Comparison of ENCODE assay signal across 22 cellular contexts in genomic region chr19:6357995-6358394, GRCh38. TPM values are rescaled to one million over a fixed set of nuclear protein-coding genes. Genes with fewer than 3 reads are reported as not detected.
DNase-seq lines count a peak whose midpoint lies in the region; ATAC-seq and TF ChIP-seq lines count a peak whose summit lies in the region.
"Had no signal": no experiment of that assay in that cellular context is flagged by ENCODE, and none has a peak within 500 bp of the region (broad histone marks: within the 10 kb centered on the region; RNA-seq: fewer than 3 reads in every experiment).

No MANE protein-coding gene starts in this region.

- no peak overlapping the region for H2BK15ac ChIP-seq in neuronal stem cell (ENCODE audit: low read length)

- H2AK5ac ChIP-seq in neuronal stem cell (ENCODE audit: low read depth, low read length) = no peak overlapping the region

- peaks cover 13 to 20% (median 16%) of the 10 kb centered on the region in 4 donors for H3K4me1 Mint-ChIP-seq in naive thymus-derived CD8-positive, alpha-beta T cell

- H3K27me3 Mint-ChIP-seq in naive thymus-derived CD8-positive, alpha-beta T cell = no peaks in the 10 kb centered on the region
- H3K27me3 Mint-ChIP-seq: activated naive CD4-positive, alpha-beta T cell treated with anti-CD3 and anti-CD28 coated beads, Interleukin-2, amount 50 U/mL, for 24 hours; dendritic cell treated with granulocyte-macrophage colony-stimulating factor and Interleukin-4, amounts not matched to agents 40 ng/mL and 50 ng/mL, for 4 days; stimulated activated naive CD8-positive, alpha-beta T cell treated with anti-CD3 and anti-CD28 coated beads, Interleukin-15, amount 100 ng/mL, for 72 hours had no signal

- no peak overlapping the region for H2BK5ac ChIP-seq in neuronal stem cell (ENCODE audit: low read length)

- H2AFZ ChIP-seq in mammary epithelial cell (ENCODE audit: low read depth, low read length) (peak overlapping the region; percentile 53), neuronal stem cell (ENCODE audit: low read length) (peak overlapping the region; percentile 60)

- peak overlapping the region in 1 of 10 donors; percentile 56 for H3K27ac Mint-ChIP-seq in naive thymus-derived CD8-positive, alpha-beta T cell
- H3K27ac Mint-ChIP-seq: dendritic cell treated with granulocyte-macrophage colony-stimulating factor and Interleukin-4, amounts not matched to agents 40 ng/mL and 50 ng/mL, for 4 days; stimulated activated naive CD8-positive, alpha-beta T cell treated with anti-CD3 and anti-CD28 coated beads, Interleukin-15, amount 100 ng/mL, for 72 hours had no signal

- CTCF ChIA-PET in mammary epithelial cell (lab: Charles Lee; ENCODE audit: low non-redundant PET) = interaction anchor here (0.6 kb wide), 1 partner anchor 140 kb away, joined by 7 read pairs; no protein-coding TSS in a partner anchor

- in situ Hi-C loops in mammary epithelial cell (cut with MboI; ENCODE audit: low sequenced_read_pairs in 2 of 2) = no loop called here

- 30% methylated on average over 4 of the region's 9 CpGs for WGBS in mammary epithelial cell (ENCODE audit: low coverage, missing lambda C conversion rate)
- WGBS in neuronal stem cell (ENCODE audit: extremely low coverage in 2 of 2, insufficient read length in 2 of 2, insufficient replicate concordance in 1 of 2), 2 donors = no CpG with 5 or more reads among the region's 9 CpGs

- H3K14ac ChIP-seq in neuronal stem cell (ENCODE audit: low read length) = no peak overlapping the region

- H3K9me3 Mint-ChIP-seq in naive thymus-derived CD8-positive, alpha-beta T cell = no peaks in the 10 kb centered on the region
- H3K9me3 Mint-ChIP-seq: activated naive CD4-positive, alpha-beta T cell treated with anti-CD3 and anti-CD28 coated beads, Interleukin-2, amount 50 U/mL, for 24 hours; dendritic cell treated with granulocyte-macrophage colony-stimulating factor and Interleukin-4, amounts not matched to agents 40 ng/mL and 50 ng/mL, for 4 days; stimulated activated naive CD8-positive, alpha-beta T cell treated with anti-CD3 and anti-CD28 coated beads, Interleukin-15, amount 100 ng/mL, for 72 hours had no signal

- no peak for TF ChIP-seq CTCF in mammary epithelial cell (conservative IDR thresholded peaks at IDR 0.05 in 1 of 2, IDR thresholded peaks at IDR 0.05 in 1 of 2; ENCODE audit: extremely low read depth in 1 of 2, insufficient read depth in 1 of 2, low read depth in 1 of 2, low read length in 2 of 2)

- no TSS peak for BruUV-seq in mammary epithelial cell (replicated peaks; lab: Mats Ljungman, UMichigan)

- H3K9ac ChIP-seq in mammary epithelial cell (ENCODE audit: insufficient read depth, low read length) (no peak overlapping the region), neuronal stem cell (ENCODE audit: low read depth, low read length, poor library complexity) (peak overlapping the region; percentile 67)

- no peak overlapping the region for H2BK12ac ChIP-seq in neuronal stem cell (ENCODE audit: low read length)

- no peak overlapping the region for H4K8ac ChIP-seq in neuronal stem cell (ENCODE audit: low read depth, low read length)

- H3K4me2 ChIP-seq in mammary epithelial cell (ENCODE audit: insufficient read depth, low read depth, low read length) = peak overlapping the region; percentile 1
- no peak overlapping the region for H3K4me2 ChIP-seq in neuronal stem cell (ENCODE audit: insufficient read depth, low read length, poor library complexity, severe bottlenecking)

- POLR2A ChIA-PET in naive thymus-derived CD8-positive, alpha-beta T cell (lab: Charles Lee) = interaction anchor here (0.7 kb wide), 1 partner anchor 372 kb away, joined by 3 read pairs; no protein-coding TSS in a partner anchor

- no peaks in the 10 kb centered on the region for H3K36me3 ChIP-seq in mammary epithelial cell (ENCODE audit: insufficient read depth, low read length)
- peaks cover 0 to under 1% of the 10 kb centered on the region in 2 donors for H3K36me3 ChIP-seq in neuronal stem cell (replicated peaks in 1 of 2; ENCODE audit: control insufficient read depth in 2 of 2, insufficient read depth in 2 of 2, low read length in 2 of 2)
- H3K36me3 ChIP-seq: Peyer's patch, uterus had no signal

- no peaks in the 10 kb centered on the region for H3K9me3 ChIP-seq in mammary epithelial cell (replicated peaks; ENCODE audit: insufficient read depth, low read length)
- no peaks in the 10 kb centered on the region for H3K9me3 ChIP-seq in neuronal stem cell (replicated peaks in 1 of 2; ENCODE audit: control insufficient read depth in 2 of 2, insufficient read depth in 1 of 2, low read depth in 1 of 2, low read length in 2 of 2)
- H3K9me3 ChIP-seq: body of pancreas, heart right ventricle, mucosa of descending colon, Peyer's patch, uterus had no signal

- ATAC-seq in naive thymus-derived CD8-positive, alpha-beta T cell = no peak
- ATAC-seq: body of pancreas; heart right ventricle; mucosa of descending colon; stimulated activated naive CD8-positive, alpha-beta T cell treated with anti-CD3 and anti-CD28 coated beads, Interleukin-15, amount 100 ng/mL, for 72 hours had no signal

- H3K79me1 ChIP-seq in neuronal stem cell (ENCODE audit: low read depth, low read length) = peaks cover 2% of the 10 kb centered on the region

- no peaks in the 10 kb centered on the region for H4K20me1 ChIP-seq in mammary epithelial cell (ENCODE audit: insufficient read depth, low read length)

- peaks cover 13% of the 10 kb centered on the region for H3K4me1 ChIP-seq in mammary epithelial cell (ENCODE audit: insufficient read depth, low read length)
- peaks cover 3 to 5% of the 10 kb centered on the region in 2 donors for H3K4me1 ChIP-seq in neuronal stem cell (ENCODE audit: control insufficient read depth in 2 of 2, insufficient read depth in 1 of 2, low read depth in 1 of 2, low read length in 2 of 2)
- H3K4me1 ChIP-seq: uterus had no signal

- no peak overlapping the region for H2BK120ac ChIP-seq in neuronal stem cell (ENCODE audit: low read depth, low read length)

- H3K4ac ChIP-seq in neuronal stem cell (ENCODE audit: low read length) = no peak overlapping the region

- H3K18ac ChIP-seq in neuronal stem cell (ENCODE audit: low read length) = peak overlapping the region; percentile 58

- no peak overlapping the region for H4K91ac ChIP-seq in neuronal stem cell (ENCODE audit: low read depth, low read length, poor library complexity)

- H3K79me2 ChIP-seq in mammary epithelial cell (ENCODE audit: insufficient read depth, low read length) = peaks cover 17% of the 10 kb centered on the region

- dilution Hi-C loops in mammary epithelial cell (cut with HindIII; ENCODE audit: low sequenced_read_pairs) = no loop called here

- H3K4me3 ChIP-seq in mammary epithelial cell (replicated peaks in 1 of 3; ENCODE audit: insufficient read depth in 1 of 3, low read depth in 2 of 3, low read length in 3 of 3) (no peak overlapping the region), neuronal stem cell (ENCODE audit: low read length in 2 of 2) (no peak overlapping the region)
- H3K4me3 ChIP-seq: body of pancreas, heart right ventricle, mucosa of descending colon, Peyer's patch, uterus had no signal

- H3K27ac ChIP-seq in mammary epithelial cell (ENCODE audit: insufficient read depth, low read depth, low read length) (no peak overlapping the region), neuronal stem cell (replicated peaks; ENCODE audit: low read length) (no peak overlapping the region)
- H3K27ac ChIP-seq: body of pancreas, heart right ventricle, Peyer's patch, uterus had no signal

- peaks cover 0 to 19% (median 0%) of the 10 kb centered on the region in 3 donors for H3K36me3 Mint-ChIP-seq in naive thymus-derived CD8-positive, alpha-beta T cell
- H3K36me3 Mint-ChIP-seq: activated naive CD4-positive, alpha-beta T cell treated with anti-CD3 and anti-CD28 coated beads, Interleukin-2, amount 50 U/mL, for 24 hours had no signal

- H3K27me3 ChIP-seq in mammary epithelial cell (ENCODE audit: insufficient read depth, low read length) = no peaks in the 10 kb centered on the region
- no peaks in the 10 kb centered on the region for H3K27me3 ChIP-seq in neuronal stem cell (ENCODE audit: control insufficient read depth in 3 of 3, insufficient read depth in 3 of 3, low read depth in 1 of 3, low read length in 3 of 3)
- H3K27me3 ChIP-seq: body of pancreas, heart right ventricle, Peyer's patch, uterus had no signal

- H3K23ac ChIP-seq in neuronal stem cell (ENCODE audit: low read depth, low read length, poor library complexity) = no peak overlapping the region

- peak; percentile 23 for DNase-seq in DMS53 treated with DMSO at 0.1 percent for 48 hours (lab: John Stamatoyannopoulos, UW; ENCODE audit: unreplicated experiment)
- DNase-seq in mammary epithelial cell = peak; percentile 43
- no peak for DNase-seq in neuronal stem cell (ENCODE audit: low spot score)
- DNase-seq in stimulated activated CD4-positive, alpha-beta T cell treated with anti-CD3 and anti-CD28 coated beads, Interleukin-1b, Interleukin-23, amount 100 ng/mL, for 48 hours = no peak
- no peak for DNase-seq in cerebellar cortex (ENCODE audit: low spot score)
- no peak for DNase-seq in naive thymus-derived CD8-positive, alpha-beta T cell
- DNase-seq: ACHN; activated T-cell treated with anti-CD3 and anti-CD28 coated beads, Interleukin-2, amount 50 U/mL, for 1 hour; body of pancreas; COR-L47; erythroblast; GOT3; heart right ventricle; mucosa of descending colon; NCI-H748 treated with DMSO at 0.1 percent for 48 hours; Peyer's patch; stimulated activated CD4-positive, alpha-beta T cell treated with anti-CD3 and anti-CD28 coated beads, Interleukin-12 subunit alpha, Interleukin-12 subunit beta, amount 100 ng/mL, for 4 hours; stimulated activated naive CD8-positive, alpha-beta T cell treated with anti-CD3 and anti-CD28 coated beads, Interleukin-15, amount 100 ng/mL, for 72 hours; uterus had no signal

- intact Hi-C loops in mammary epithelial cell (cut with micrococcal nuclease) = no loop called here

- H3K4me3 Mint-ChIP-seq in naive thymus-derived CD8-positive, alpha-beta T cell = no peak overlapping the region
- H3K4me3 Mint-ChIP-seq: activated naive CD4-positive, alpha-beta T cell treated with anti-CD3 and anti-CD28 coated beads, Interleukin-2, amount 50 U/mL, for 24 hours; dendritic cell treated with granulocyte-macrophage colony-stimulating factor and Interleukin-4, amounts not matched to agents 40 ng/mL and 50 ng/mL, for 4 days; stimulated activated naive CD8-positive, alpha-beta T cell treated with anti-CD3 and anti-CD28 coated beads, Interleukin-15, amount 100 ng/mL, for 72 hours had no signal

RNA-seq across cellular contexts. Expression of gene CLPP, which starts 3.3 kb away (rescaled TPM):
- total RNA-seq in mammary epithelial cell = 100 to 1,000 TPM in 1 of 2 donors, 10 to 100 TPM in 1; 35.0 to 100 TPM
- 86.3 TPM for polyA plus RNA-seq in mammary epithelial cell
- polyA minus RNA-seq in mammary epithelial cell = 33.9 TPM
- polyA plus RNA-seq in neuronal stem cell (2013, experiment 1 of 2) = 127 TPM
- 121 TPM for polyA plus RNA-seq in neuronal stem cell (2013, experiment 2 of 2)
- 10 to 100 TPM; 73.0 to 74.4 TPM for total RNA-seq in naive thymus-derived CD8-positive, alpha-beta T cell
- polyA plus RNA-seq in naive thymus-derived CD8-positive, alpha-beta T cell = 100 to 1,000 TPM; 142 to 197 (median 148) TPM

RNA-seq across cellular contexts. Expression of gene ALKBH7, which starts 14.6 kb away (rescaled TPM):
- total RNA-seq in mammary epithelial cell = 10 to 100 TPM; 33.8 to 38.6 TPM
- polyA plus RNA-seq in mammary epithelial cell = 15.9 TPM
- polyA minus RNA-seq in mammary epithelial cell = 4.3 TPM
- polyA plus RNA-seq in neuronal stem cell (2013, experiment 1 of 2) = 79.0 TPM
- 74.8 TPM for polyA plus RNA-seq in neuronal stem cell (2013, experiment 2 of 2)
- total RNA-seq in naive thymus-derived CD8-positive, alpha-beta T cell = 10 to 100 TPM; 73.7 TPM
- 100 to 1,000 TPM; 130 to 162 (median 144) TPM for polyA plus RNA-seq in naive thymus-derived CD8-positive, alpha-beta T cell

RNA-seq across cellular contexts. Expression of gene PSPN, which starts 17.7 kb away (rescaled TPM):
- under 1 TPM; 0.67 to 0.96 TPM for total RNA-seq in mammary epithelial cell
- polyA plus RNA-seq in mammary epithelial cell = 0.31 TPM
- 2.3 TPM for polyA minus RNA-seq in mammary epithelial cell
- polyA plus RNA-seq in neuronal stem cell (2013, experiment 1 of 2) = 1.7 TPM
- 1.6 TPM for polyA plus RNA-seq in neuronal stem cell (2013, experiment 2 of 2)
- total RNA-seq in naive thymus-derived CD8-positive, alpha-beta T cell = 1 to 10 TPM; 3.3 to 3.7 TPM
- polyA plus RNA-seq in naive thymus-derived CD8-positive, alpha-beta T cell = 1 to 10 TPM in 2 of 3 donors, under 1 TPM in 1; 0.50 to 1.2 (median 1.1) TPM

RNA-seq across cellular contexts. Expression of gene ACER1, which starts 24.6 kb away (rescaled TPM):
- total RNA-seq in mammary epithelial cell = not detected
- not detected for polyA plus RNA-seq in mammary epithelial cell
- not detected for polyA minus RNA-seq in mammary epithelial cell
- polyA plus RNA-seq in neuronal stem cell (2013, experiment 1 of 2) = not detected
- polyA plus RNA-seq in neuronal stem cell (2013, experiment 2 of 2) = not detected
- total RNA-seq in naive thymus-derived CD8-positive, alpha-beta T cell = 1 to 10 TPM in 1 of 2 experiments, under 1 TPM in 1; 0.91 to 1.1 TPM
- 1 to 10 TPM; 1.4 to 2.6 (median 2.3) TPM for polyA plus RNA-seq in naive thymus-derived CD8-positive, alpha-beta T cell
- total RNA-seq: body of pancreas, heart right ventricle, HT1080, mucosa of descending colon had no signal
- polyA plus RNA-seq: heart right ventricle had no signal

RNA-seq across cellular contexts. Expression of gene GTF2F1, which starts 35.0 kb away (rescaled TPM):
- 10 to 100 TPM; 32.7 to 64.8 TPM for total RNA-seq in mammary epithelial cell
- polyA plus RNA-seq in mammary epithelial cell = 56.1 TPM
- polyA minus RNA-seq in mammary epithelial cell = 26.9 TPM
- 70.8 TPM for polyA plus RNA-seq in neuronal stem cell (2013, experiment 1 of 2)
- 70.1 TPM for polyA plus RNA-seq in neuronal stem cell (2013, experiment 2 of 2)
- 10 to 100 TPM; 54.1 to 64.8 TPM for total RNA-seq in naive thymus-derived CD8-positive, alpha-beta T cell
- 10 to 100 TPM; 16.3 to 30.1 (median 20.6) TPM for polyA plus RNA-seq in naive thymus-derived CD8-positive, alpha-beta T cell

Comparison
In these comparisons a context has a peak if more than half of its experiments do, and no peak if none do; other contexts are left out.
1. DNase-seq: peak in DMS53 treated with DMSO at 0.1 percent for 48 hours (single experiment) and mammary epithelial cell (single experiment); none in neuronal stem cell (single experiment), stimulated activated CD4-positive, alpha-beta T cell treated with anti-CD3 and anti-CD28 coated beads, Interleukin-1b, Interleukin-23, amount 100 ng/mL, for 48 hours (single experiment), cerebellar cortex (single experiment) and naive thymus-derived CD8-positive, alpha-beta T cell (0 of 10).